Comparison of ENCODE assay signal across 1 cellular context in the genomic region with DNA sequence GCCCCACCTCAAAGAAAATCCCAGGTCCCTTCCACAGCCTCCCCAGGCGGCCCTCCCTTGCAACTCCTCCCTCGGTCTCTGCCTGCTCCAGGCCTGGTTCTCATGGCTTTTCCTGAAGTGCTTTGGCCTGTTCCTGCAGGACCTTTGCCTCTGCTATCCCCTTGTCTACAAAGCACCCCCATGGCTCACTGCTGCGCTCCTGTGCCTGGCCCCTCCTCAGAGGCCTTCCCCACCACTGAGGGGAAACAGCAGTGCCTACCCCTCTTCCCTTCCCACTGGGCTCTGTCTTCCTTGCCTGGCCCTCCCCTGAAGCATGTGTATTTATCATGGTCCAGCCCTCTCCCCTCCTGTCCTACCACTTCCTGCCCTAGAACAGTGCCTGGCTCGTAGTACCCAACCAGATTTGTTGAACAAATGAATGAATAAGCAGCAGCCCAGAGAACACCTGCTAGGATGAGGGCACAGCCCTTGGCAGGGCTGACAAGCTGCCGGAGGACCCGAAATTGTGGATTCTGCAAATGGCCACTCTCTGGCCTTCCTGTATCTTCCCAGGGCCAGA.
TF ChIP-seq lines count a peak whose summit lies in the region.

No MANE protein-coding gene starts in this region.

TF ChIP-seq in HepG2, 621 proteins besides CTCF, POLR2A, EP300 and RAD21:
- TF ChIP-seq SKI (IDR thresholded peaks at IDR 0.05; ENCODE audit: partially characterized antibody) (no peak), ZNF18 (CRISPR knock-in tag; IDR thresholded peaks at IDR 0.05; ENCODE audit: insufficient replicate concordance) (no peak), TAF15 (IDR thresholded peaks at IDR 0.05; ENCODE audit: low read depth, low read length, poor library complexity, severe bottlenecking) (no peak), ZC3H13 (CRISPR knock-in tag; IDR thresholded peaks at IDR 0.05) (no peak), EEA1 (CRISPR knock-in tag; IDR thresholded peaks at IDR 0.05; ENCODE audit: borderline replicate concordance) (no peak), ZNF569 (CRISPR knock-in tag; IDR thresholded peaks at IDR 0.05; ENCODE audit: borderline replicate concordance) (no peak)
- TF ChIP-seq, protein P1, sequence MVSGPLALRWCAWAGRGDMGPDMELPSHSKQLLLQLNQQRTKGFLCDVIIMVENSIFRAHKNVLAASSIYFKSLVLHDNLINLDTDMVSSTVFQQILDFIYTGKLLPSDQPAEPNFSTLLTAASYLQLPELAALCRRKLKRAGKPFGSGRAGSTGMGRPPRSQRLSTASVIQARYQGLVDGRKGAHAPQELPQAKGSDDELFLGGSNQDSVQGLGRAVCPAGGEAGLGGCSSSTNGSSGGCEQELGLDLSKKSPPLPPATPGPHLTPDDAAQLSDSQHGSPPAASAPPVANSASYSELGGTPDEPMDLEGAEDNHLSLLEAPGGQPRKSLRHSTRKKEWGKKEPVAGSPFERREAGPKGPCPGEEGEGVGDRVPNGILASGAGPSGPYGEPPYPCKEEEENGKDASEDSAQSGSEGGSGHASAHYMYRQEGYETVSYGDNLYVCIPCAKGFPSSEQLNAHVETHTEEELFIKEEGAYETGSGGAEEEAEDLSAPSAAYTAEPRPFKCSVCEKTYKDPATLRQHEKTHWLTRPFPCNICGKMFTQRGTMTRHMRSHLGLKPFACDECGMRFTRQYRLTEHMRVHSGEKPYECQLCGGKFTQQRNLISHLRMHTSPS (CRISPR knock-in tag; IDR thresholded peaks at IDR 0.05; ENCODE audit: low read depth), result no peak
- TF ChIP-seq, protein P2, sequence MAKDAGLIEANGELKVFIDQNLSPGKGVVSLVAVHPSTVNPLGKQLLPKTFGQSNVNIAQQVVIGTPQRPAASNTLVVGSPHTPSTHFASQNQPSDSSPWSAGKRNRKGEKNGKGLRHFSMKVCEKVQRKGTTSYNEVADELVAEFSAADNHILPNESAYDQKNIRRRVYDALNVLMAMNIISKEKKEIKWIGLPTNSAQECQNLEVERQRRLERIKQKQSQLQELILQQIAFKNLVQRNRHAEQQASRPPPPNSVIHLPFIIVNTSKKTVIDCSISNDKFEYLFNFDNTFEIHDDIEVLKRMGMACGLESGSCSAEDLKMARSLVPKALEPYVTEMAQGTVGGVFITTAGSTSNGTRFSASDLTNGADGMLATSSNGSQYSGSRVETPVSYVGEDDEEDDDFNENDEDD (CRISPR knock-in tag; IDR thresholded peaks at IDR 0.05; ENCODE audit: borderline replicate concordance), result no peak
